Comparison of ENCODE assay signal across 1 cellular context in the genomic region with DNA sequence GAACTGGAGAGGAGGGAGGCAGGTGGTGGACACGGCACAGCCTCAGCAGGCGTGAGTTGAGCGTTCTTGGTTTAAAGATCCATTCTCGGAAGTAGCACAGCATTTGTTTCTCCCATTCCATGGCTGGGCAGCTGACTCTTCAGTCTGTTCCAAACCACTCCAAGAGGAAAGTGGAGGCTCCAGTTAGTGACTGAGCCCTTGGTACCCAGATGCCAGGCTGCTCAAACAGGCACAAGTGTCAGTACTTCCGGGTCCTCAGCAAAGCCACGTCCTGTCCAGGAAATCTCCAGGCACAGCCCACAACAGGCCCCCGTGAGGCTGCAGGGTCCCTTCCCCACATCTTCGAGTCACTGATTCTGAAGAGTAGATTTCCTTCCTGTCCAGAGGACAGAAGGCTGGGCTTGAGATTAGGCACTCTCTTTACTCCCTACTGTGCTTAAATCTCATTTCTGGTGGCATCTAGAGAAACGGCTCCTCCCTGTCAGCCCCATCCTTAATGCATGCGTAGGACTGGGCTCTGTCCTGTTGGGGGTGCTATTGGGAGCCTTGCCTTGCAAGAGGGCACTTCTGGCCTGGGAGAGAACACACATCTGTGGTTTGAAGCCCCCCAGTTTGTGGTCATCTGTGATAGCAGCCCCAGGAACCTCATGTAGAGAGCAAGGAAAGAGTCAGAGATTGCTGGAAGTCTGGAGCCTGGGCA.
TF ChIP-seq lines count a peak whose summit lies in the region.

No MANE protein-coding gene starts in this region.

TF ChIP-seq in IMR-90, 13 proteins besides CTCF, POLR2A, EP300 and RAD21 (continued from another document):
- TF ChIP-seq, protein P1, sequence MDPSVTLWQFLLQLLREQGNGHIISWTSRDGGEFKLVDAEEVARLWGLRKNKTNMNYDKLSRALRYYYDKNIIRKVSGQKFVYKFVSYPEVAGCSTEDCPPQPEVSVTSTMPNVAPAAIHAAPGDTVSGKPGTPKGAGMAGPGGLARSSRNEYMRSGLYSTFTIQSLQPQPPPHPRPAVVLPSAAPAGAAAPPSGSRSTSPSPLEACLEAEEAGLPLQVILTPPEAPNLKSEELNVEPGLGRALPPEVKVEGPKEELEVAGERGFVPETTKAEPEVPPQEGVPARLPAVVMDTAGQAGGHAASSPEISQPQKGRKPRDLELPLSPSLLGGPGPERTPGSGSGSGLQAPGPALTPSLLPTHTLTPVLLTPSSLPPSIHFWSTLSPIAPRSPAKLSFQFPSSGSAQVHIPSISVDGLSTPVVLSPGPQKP (IDR thresholded peaks at IDR 0.05; ENCODE audit: borderline replicate concordance, low read depth, low read length) = no peak
- TF ChIP-seq RCOR1 (IDR thresholded peaks at IDR 0.05; ENCODE audit: insufficient replicate concordance, low read length) (no peak), CEBPB (IDR thresholded peaks at IDR 0.05; ENCODE audit: low read depth, low read length) (no peak), USF2 (IDR thresholded peaks at IDR 0.05; ENCODE audit: low read depth, low read length) (no peak), MAFK (IDR thresholded peaks at IDR 0.05; ENCODE audit: low read depth, low read length) (no peak)
